In genomic region chr16:12434567-12434966, GRCh38 we compare ENCODE assay signal across 23 cellular contexts.
"Had no signal": no experiment of that assay in that cellular context is flagged by ENCODE, and none has a peak within 500 bp of the region (broad histone marks: within the 10 kb centered on the region; RNA-seq: fewer than 3 reads in every experiment).

No MANE protein-coding gene starts in this region.

- H3K79me2 ChIP-seq: hepatocyte had no signal

- H3K4me1 ChIP-seq: lower lobe of right lung, upper lobe of right lung had no signal

- H3K4me2 ChIP-seq: hepatocyte, smooth muscle cell had no signal

- H3K27me3 Mint-ChIP-seq: activated CD4-positive, alpha-beta memory T cell treated with anti-CD3 and anti-CD28 coated beads for 36 hours; activated CD4-positive, alpha-beta T cell treated with anti-CD3 and anti-CD28 coated beads for 36 hours; activated naive CD4-positive, alpha-beta T cell treated with anti-CD3 and anti-CD28 coated beads, Interleukin-2, amount 50 U/mL, for 24 hours; naive thymus-derived CD4-positive, alpha-beta T cell had no signal

- H3K36me3 Mint-ChIP-seq: activated CD4-positive, alpha-beta memory T cell treated with anti-CD3 and anti-CD28 coated beads for 36 hours; brain; immature natural killer cell had no signal

- H3K36me3 ChIP-seq: lower lobe of right lung, sigmoid colon, upper lobe of right lung had no signal

- H3K4me3 ChIP-seq: hepatocyte, lower lobe of right lung, sigmoid colon, smooth muscle cell, upper lobe of right lung had no signal

- DNase-seq: activated CD4-positive, alpha-beta memory T cell treated with anti-CD3 and anti-CD28 coated beads for 36 hours; activated CD4-positive, alpha-beta T cell treated with anti-CD3 and anti-CD28 coated beads for 36 hours; activated gamma-delta T cell treated with Interleukin-2 at 50 U/mL for 16 hours; dermis blood vessel endothelial cell; effector memory CD4-positive, alpha-beta T cell; glutamatergic neuron; immature natural killer cell; lower lobe of right lung; mesendoderm; naive thymus-derived CD4-positive, alpha-beta T cell; sigmoid colon; stimulated activated CD4-positive, alpha-beta T cell treated with anti-CD3 and anti-CD28 coated beads, Interleukin-15, amount 100 ng/mL, for 24 hours; stimulated activated naive CD4-positive, alpha-beta T cell; T-helper 1 cell; upper lobe of right lung had no signal

- H3K4me3 Mint-ChIP-seq: activated CD4-positive, alpha-beta memory T cell treated with anti-CD3 and anti-CD28 coated beads for 36 hours; activated CD4-positive, alpha-beta T cell treated with anti-CD3 and anti-CD28 coated beads for 36 hours; activated naive CD4-positive, alpha-beta T cell treated with anti-CD3 and anti-CD28 coated beads, Interleukin-2, amount 50 U/mL, for 24 hours; activated T-helper 1 cell treated with anti-CD3 and anti-CD28 coated beads, Interleukin-12 subunit alpha, Interleukin-12 subunit beta, Interleukin-2, Interleukin-4 antibody, amounts not matched to agents 30 ng/mL and 10 ng/mL and 1 ng/mL, durations not matched to agents 14 hours and 24 hours and 36 hours; brain; immature natural killer cell; naive thymus-derived CD4-positive, alpha-beta T cell; neural crest cell had no signal

- H2AFZ ChIP-seq: hepatocyte had no signal

- FAIRE-seq: frontal cortex had no signal

- H3K9me3 Mint-ChIP-seq: activated naive CD4-positive, alpha-beta T cell treated with anti-CD3 and anti-CD28 coated beads, Interleukin-2, amount 50 U/mL, for 24 hours; activated T-helper 1 cell treated with anti-CD3 and anti-CD28 coated beads, Interleukin-12 subunit alpha, Interleukin-12 subunit beta, Interleukin-2, Interleukin-4 antibody, amounts not matched to agents 30 ng/mL and 10 ng/mL and 1 ng/mL, durations not matched to agents 14 hours and 24 hours and 36 hours; immature natural killer cell; neural crest cell had no signal

- ATAC-seq: activated CD4-positive, alpha-beta T cell treated with anti-CD3 and anti-CD28 coated beads for 36 hours; left lobe of liver; lower lobe of right lung; naive thymus-derived CD4-positive, alpha-beta T cell; upper lobe of right lung had no signal

- H3K27me3 ChIP-seq: hepatocyte, sigmoid colon, upper lobe of right lung had no signal

- H3K27ac Mint-ChIP-seq: activated CD4-positive, alpha-beta memory T cell treated with anti-CD3 and anti-CD28 coated beads for 36 hours; activated CD4-positive, alpha-beta T cell treated with anti-CD3 and anti-CD28 coated beads for 36 hours; activated naive CD4-positive, alpha-beta T cell treated with anti-CD3 and anti-CD28 coated beads, Interleukin-2, amount 50 U/mL, for 24 hours; activated T-helper 1 cell treated with anti-CD3 and anti-CD28 coated beads, Interleukin-12 subunit alpha, Interleukin-12 subunit beta, Interleukin-2, Interleukin-4 antibody, amounts not matched to agents 30 ng/mL and 10 ng/mL and 1 ng/mL, durations not matched to agents 14 hours and 24 hours and 36 hours had no signal

- H3K9me3 ChIP-seq: lower lobe of right lung, sigmoid colon, upper lobe of right lung had no signal

- H3K27ac ChIP-seq: hepatocyte, lower lobe of right lung, sigmoid colon, upper lobe of right lung had no signal
